9 cellular contexts compared by ENCODE assay signal in genomic region chr11:8617063-8617462, GRCh38. TPM values are rescaled to one million over a fixed set of nuclear protein-coding genes. Genes with fewer than 3 reads are reported as not detected.
"Had no signal": no experiment of that assay in that cellular context is flagged by ENCODE, and none has a peak within 500 bp of the region (broad histone marks: within the 10 kb centered on the region; RNA-seq: fewer than 3 reads in every experiment).

No MANE protein-coding gene starts in this region.

- H2AFZ ChIP-seq: GM23248 had no signal

- FAIRE-seq: HepG2 had no signal

- H3K27ac ChIP-seq: GM23248, HL-60 had no signal

- H3K9me3 Mint-ChIP-seq: HFFc6, IgD-negative memory B cell had no signal

- H3K9ac ChIP-seq: GM23248 had no signal

- ATAC-seq: HCT116, HepG2 had no signal

- H3K4me1 ChIP-seq: HAP-1 had no signal

- H3K4me3 ChIP-seq: GM23248, HAP-1 had no signal

- DNase-seq: GM23248, GOT3, H7, HFFc6 had no signal

- H3K27me3 Mint-ChIP-seq: IgD-negative memory B cell had no signal

- H3K27ac Mint-ChIP-seq: HFFc6, IgD-negative memory B cell had no signal

- H3K4me3 Mint-ChIP-seq: HFFc6, IgD-negative memory B cell had no signal

- H3K9me3 ChIP-seq: HAP-1 had no signal

RNA-seq across cellular contexts. Expression of gene STK33, which starts 23.0 kb away (rescaled TPM):
- total RNA-seq: GM23248 had no signal
- polyA plus RNA-seq: GM23248 had no signal
